In the genomic region with DNA sequence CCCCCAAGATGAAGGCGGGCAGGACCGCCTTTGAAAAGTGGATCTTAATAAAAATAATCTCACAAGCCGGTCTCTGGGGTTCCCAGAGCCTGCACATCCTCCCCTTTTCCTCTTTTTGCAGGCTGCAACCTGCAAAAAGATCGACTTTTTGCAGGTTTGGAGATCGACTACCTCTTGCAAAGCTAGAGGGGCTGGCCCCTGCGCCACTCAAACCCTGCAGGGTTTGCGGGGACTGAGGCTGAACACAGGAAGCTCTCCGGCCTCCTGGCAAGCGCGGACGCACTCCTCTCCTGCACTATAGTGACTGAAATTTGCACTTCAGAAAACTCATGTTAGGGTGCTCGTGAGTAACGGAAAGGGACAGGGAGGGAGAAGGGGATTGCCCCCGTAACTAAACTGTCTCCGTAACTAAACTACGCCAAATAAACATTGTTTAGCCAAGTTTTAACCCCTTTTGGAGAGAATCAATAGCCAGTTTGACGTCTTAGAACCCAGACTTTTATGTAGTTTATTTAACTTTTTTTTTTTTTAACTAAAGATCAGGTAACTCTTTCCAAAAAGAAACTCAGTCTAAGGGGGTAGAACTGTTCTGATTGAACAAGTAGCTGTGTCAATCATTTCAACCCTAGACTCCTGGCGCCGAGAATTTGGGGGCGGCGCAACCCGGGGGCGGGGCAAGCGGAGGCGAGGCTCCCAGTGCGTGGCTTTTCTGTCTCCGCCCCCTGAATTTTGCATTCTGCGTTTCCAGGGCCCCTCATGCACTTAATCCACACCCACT, we compare ENCODE assay signal across 8 cellular contexts. TPM values are rescaled to one million over a fixed set of nuclear protein-coding genes. Genes with fewer than 3 reads are reported as not detected.
DNase-seq lines count a peak whose midpoint lies in the region; ATAC-seq and TF ChIP-seq lines count a peak whose summit lies in the region.

No MANE protein-coding gene starts in this region.

- H3K9me3 ChIP-seq in MM.1S (replicated peaks; ENCODE audit: insufficient read depth, low read length), result no peaks in the 10 kb centered on the region
- H3K9me3 ChIP-seq in SU-DHL-6 (ENCODE audit: insufficient read depth, low read length), result no peaks in the 10 kb centered on the region
- H3K9me3 ChIP-seq in prostate gland, result no peaks in the 10 kb centered on the region

- H3K4me1 ChIP-seq in MM.1S (ENCODE audit: low read length) (no peaks in the 10 kb centered on the region), prostate gland (replicated peaks) (peaks cover 9% of the 10 kb centered on the region), urinary bladder (ENCODE audit: insufficient read depth) (no peaks in the 10 kb centered on the region)

- TF ChIP-seq POLR2A in prostate gland (IDR thresholded peaks at IDR 0.05), result no peak

- intact Hi-C loops in left ventricle myocardium superior (cut with micrococcal nuclease) (loop anchor here (10.0 kb wide), 1 partner anchor 112 kb away; no protein-coding TSS in a partner anchor), prostate gland (cut with DNase I) (no loop called here)

- H3K27ac ChIP-seq in MM.1S (ENCODE audit: low read length) (peak overlapping the region; percentile 9; the same call in 1 of the 2 replicates), SU-DHL-6 (ENCODE audit: low read depth, low read length) (no peak overlapping the region), prostate gland (peak overlapping the region; percentile 62 to 77), urinary bladder (ENCODE audit: low read depth) (peak overlapping the region; percentile 33)

- no peaks in the 10 kb centered on the region for H4K20me1 ChIP-seq in MM.1S (ENCODE audit: insufficient read depth, low read length)
- H4K20me1 ChIP-seq in SU-DHL-6 (ENCODE audit: low read depth, low read length), result no peaks in the 10 kb centered on the region

- H3K9me2 ChIP-seq in MM.1S (replicated peaks; ENCODE audit: insufficient read depth, low read length), result no peaks in the 10 kb centered on the region
- H3K9me2 ChIP-seq in SU-DHL-6 (replicated peaks; ENCODE audit: insufficient read depth, low read length), result no peaks in the 10 kb centered on the region

- peak overlapping the region; percentile 99 for H2AFZ ChIP-seq in MM.1S (ENCODE audit: low read length)
- H2AFZ ChIP-seq in SU-DHL-6 (ENCODE audit: low read depth, low read length, severe bottlenecking), result no peak overlapping the region

- peak overlapping the region; percentile 100 for H3K4me2 ChIP-seq in MM.1S (ENCODE audit: low read depth, low read length)
- H3K4me2 ChIP-seq in SU-DHL-6 (ENCODE audit: low read depth, low read length, poor library complexity, severe bottlenecking), result peak overlapping the region; percentile 12

- no peaks in the 10 kb centered on the region for H3K79me2 ChIP-seq in MM.1S (ENCODE audit: low read length)
- no peaks in the 10 kb centered on the region for H3K79me2 ChIP-seq in SU-DHL-6 (ENCODE audit: insufficient read depth, low read length)

- H3F3A ChIP-seq in MM.1S (ENCODE audit: insufficient read depth, low read length) (peaks cover 7% of the 10 kb centered on the region; the same call in 1 of the 2 replicates), SU-DHL-6 (ENCODE audit: insufficient read depth) (no peaks in the 10 kb centered on the region)

- ATAC-seq in left ventricle myocardium superior, result peak; percentile 63
- ATAC-seq in HG03045 (IDR thresholded peaks at IDR 0.05; ENCODE audit: unreplicated experiment), result no peak

- peak; percentile 72 for DNase-seq in MM.1S
- peak in 43 of 56 donors; percentile 10 to 76 (median 41) for DNase-seq in amygdala (lab: John Stamatoyannopoulos, UW)
- peak; percentile 92 for DNase-seq in left ventricle myocardium superior
- peak; percentile 53 for DNase-seq in prostate gland (ENCODE audit: low spot score)

- H3K9ac ChIP-seq in MM.1S (ENCODE audit: low read length), result peak overlapping the region; percentile 47; the same call in 1 of the 2 replicates
- no peak overlapping the region for H3K9ac ChIP-seq in SU-DHL-6 (ENCODE audit: low read length)

- TF ChIP-seq CTCF in MM.1S (IDR thresholded peaks at IDR 0.05; ENCODE audit: low read length) (no peak), SU-DHL-6 (IDR thresholded peaks at IDR 0.05; ENCODE audit: insufficient read depth, low read length, poor library complexity, severe bottlenecking) (no peak), prostate gland (IDR thresholded peaks at IDR 0.05) (no peak)

- peaks cover 20% of the 10 kb centered on the region for H3K27me3 ChIP-seq in MM.1S (replicated peaks; ENCODE audit: insufficient read depth, low read length)
- no peaks in the 10 kb centered on the region for H3K27me3 ChIP-seq in SU-DHL-6 (ENCODE audit: low read length)
- no peaks in the 10 kb centered on the region for H3K27me3 ChIP-seq in prostate gland (replicated peaks; ENCODE audit: insufficient read depth)

- H3K36me3 ChIP-seq in MM.1S (replicated peaks; ENCODE audit: insufficient read depth, low read length), result no peaks in the 10 kb centered on the region
- H3K36me3 ChIP-seq in SU-DHL-6 (ENCODE audit: low read length), result no peaks in the 10 kb centered on the region
- H3K36me3 ChIP-seq in prostate gland, result no peaks in the 10 kb centered on the region
- no peaks in the 10 kb centered on the region for H3K36me3 ChIP-seq in urinary bladder (ENCODE audit: insufficient read depth)

- H3K4me3 ChIP-seq in GM08714 (ENCODE audit: low read length) (peak overlapping the region; percentile 24), MM.1S (ENCODE audit: low read length) (peak overlapping the region; percentile 69), SU-DHL-6 (ENCODE audit: insufficient read depth, low read length, poor library complexity, severe bottlenecking) (no peak overlapping the region), prostate gland (peak overlapping the region; percentile 40 to 48), urinary bladder (ENCODE audit: low read depth, low read length) (peak overlapping the region; percentile 77)

- under 1% methylated on average over 28 of the region's 28 CpGs for WGBS in prostate gland
- under 1% methylated on average over 28 of the region's 28 CpGs for WGBS in urinary bladder

RNA-seq across cellular contexts. Expression of a gene that starts 2.5 kb away (rescaled TPM):
- total RNA-seq in left ventricle myocardium superior, result 156 TPM
- 100 to 1,000 TPM; 162 to 319 TPM for total RNA-seq in prostate gland
- total RNA-seq in urinary bladder, result 159 TPM
- polyA plus RNA-seq in urinary bladder, result 516 TPM

RNA-seq across cellular contexts. Expression of a gene that starts 59.6 kb away (rescaled TPM):
- total RNA-seq in left ventricle myocardium superior (50.7 TPM), prostate gland (100 to 1,000 TPM; 152 to 250 TPM), urinary bladder (136 TPM)
- 162 TPM for polyA plus RNA-seq in urinary bladder

Comparison
In these comparisons a context has a peak if more than half of its experiments do, and no peak if none do; other contexts are left out.
1. DNase-seq: peak in every context shown above with its lines; median percentile 92 in left ventricle myocardium superior; 72 in MM.1S; 53 in prostate gland; 41 in amygdala.